Comparison of ENCODE assay signal across 17 cellular contexts in the genomic region with DNA sequence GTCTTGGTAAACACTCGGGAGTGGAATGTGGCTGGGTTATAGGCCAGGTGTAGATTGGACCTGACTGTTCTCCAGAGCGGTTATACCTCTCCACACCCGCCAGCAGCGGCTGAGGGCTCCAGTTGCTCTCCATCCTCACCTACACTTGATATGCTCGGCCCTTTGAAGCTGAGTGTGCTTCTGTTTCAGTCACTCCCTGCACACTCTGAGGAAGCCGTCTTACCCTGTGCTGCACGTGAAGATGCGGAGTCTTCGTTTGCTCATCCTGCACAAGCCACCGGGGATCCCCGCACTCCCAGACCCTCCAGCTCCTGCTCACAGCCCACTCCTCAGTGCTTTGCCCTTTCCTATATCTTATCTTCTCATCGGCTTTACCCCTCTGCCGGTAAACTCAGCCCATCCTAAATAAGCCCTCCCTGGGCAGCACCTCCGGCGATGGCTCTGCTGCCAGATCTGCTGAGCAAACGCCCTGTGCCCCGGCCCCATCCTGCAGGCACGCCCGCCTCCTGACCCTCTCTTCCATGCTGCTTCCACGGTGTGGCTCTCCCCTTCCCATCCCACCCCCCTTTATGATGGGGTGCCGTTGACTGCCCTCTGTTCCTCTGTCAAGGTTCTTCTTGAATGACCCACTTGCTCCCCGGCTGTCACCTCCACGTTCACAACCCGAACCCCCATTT. TPM values are rescaled to one million over a fixed set of nuclear protein-coding genes. Genes with fewer than 3 reads are reported as not detected.
DNase-seq lines count a peak whose midpoint lies in the region; ATAC-seq and TF ChIP-seq lines count a peak whose summit lies in the region.
"Had no signal": no experiment of that assay in that cellular context is flagged by ENCODE, and none has a peak within 500 bp of the region (broad histone marks: within the 10 kb centered on the region; RNA-seq: fewer than 3 reads in every experiment).

No MANE protein-coding gene starts in this region.

- intact Hi-C loops in colonic mucosa (cut with DNase I): no loop called here
- intact Hi-C loops in activated T-helper 2 cell treated with anti-CD3 and anti-CD28 coated beads, Interferon-gamma antibody, Interleukin-2, Interleukin-4, amounts not matched to agents 10 μg/mL and 5 μg/mL and 100 μg/mL, durations not matched to agents 14 hours and 24 hours and 36 hours (cut with micrococcal nuclease): no loop called here

- H3K9ac ChIP-seq in colonic mucosa (ENCODE audit: low read depth in 2 of 2, low read length in 2 of 2): no peak overlapping the region

- H3K9me2 ChIP-seq in GM23338 (ENCODE audit: insufficient read depth): no peaks in the 10 kb centered on the region

- TF ChIP-seq CTCF in GM23338 (conservative IDR thresholded peaks at IDR 0.05; ENCODE audit: low read depth in 2 of 2) (no peak), colonic mucosa (IDR thresholded peaks at IDR 0.05) (no peak)

- peak; percentile 55 for DNase-seq in activated CD8-positive, alpha-beta memory T cell treated with anti-CD3 and anti-CD28 coated beads for 24 hours
- DNase-seq in activated CD8-positive, alpha-beta memory T cell treated with anti-CD3 and anti-CD28 coated beads, Interleukin-2, amount 50 U/mL, for 4 hours: no peak
- DNase-seq in GM23338 (ENCODE audit: low spot score): no peak
- DNase-seq in colonic mucosa: peak; percentile 24
- DNase-seq in stimulated activated CD8-positive, alpha-beta memory T cell treated with anti-CD3 and anti-CD28 coated beads, Interleukin-4, amount 100 ng/mL, for 48 hours: peak; percentile 18
- DNase-seq in NCI-H1105 (lab: John Stamatoyannopoulos, UW): no peak
- no peak for DNase-seq in activated CD4-positive, alpha-beta T cell treated with anti-CD3 and anti-CD28 coated beads, Interleukin-2, amount 50 U/mL, for 1 hour
- DNase-seq in activated T-helper 2 cell treated with anti-CD3 and anti-CD28 coated beads, Interferon-gamma antibody, Interleukin-2, Interleukin-4, amounts not matched to agents 10 μg/mL and 5 μg/mL and 100 μg/mL, durations not matched to agents 14 hours and 24 hours and 36 hours (ENCODE audit: low spot score): no peak
- DNase-seq: activated CD8-positive, alpha-beta T cell treated with anti-CD3 and anti-CD28 coated beads, Interleukin-2, amount 10 ng/mL, durations not matched to agents 7 days and 5 days; activated gamma-delta T cell; aorta; COR-L47; kidney glomerular epithelial cell; MM.1S; NCI-H1930; stimulated activated CD4-positive, alpha-beta T cell treated with anti-CD3 and anti-CD28 coated beads, Interleukin-1b, Interleukin-23, amount 100 ng/mL, for 48 hours had no signal

- no peaks in the 10 kb centered on the region for H3K27me3 ChIP-seq in GM23338 (ENCODE audit: insufficient read depth)
- no peaks in the 10 kb centered on the region for H3K27me3 ChIP-seq in colonic mucosa
- H3K27me3 ChIP-seq: right lobe of liver had no signal

- no peak overlapping the region for H3K4me3 Mint-ChIP-seq in GM23338
- H3K4me3 Mint-ChIP-seq in activated T-helper 2 cell treated with anti-CD3 and anti-CD28 coated beads, Interferon-gamma antibody, Interleukin-2, Interleukin-4, amounts not matched to agents 10 μg/mL and 5 μg/mL and 100 μg/mL, durations not matched to agents 14 hours and 24 hours and 36 hours (ENCODE audit: low read depth): no peak overlapping the region
- H3K4me3 Mint-ChIP-seq: activated CD8-positive, alpha-beta T cell treated with anti-CD3 and anti-CD28 coated beads, Interleukin-2, amount 10 ng/mL, durations not matched to agents 7 days and 5 days had no signal

- H3K79me2 ChIP-seq in GM23338 (replicated peaks; ENCODE audit: insufficient read depth): no peaks in the 10 kb centered on the region

- H3K36me3 Mint-ChIP-seq in GM23338 (ENCODE audit: low read depth): 0 out of 3 replicates have a peak, but pooled peaks cover 4% of the 10 kb centered on the region
- H3K36me3 Mint-ChIP-seq in activated T-helper 2 cell treated with anti-CD3 and anti-CD28 coated beads, Interferon-gamma antibody, Interleukin-2, Interleukin-4, amounts not matched to agents 10 μg/mL and 5 μg/mL and 100 μg/mL, durations not matched to agents 14 hours and 24 hours and 36 hours (ENCODE audit: low read depth): no peaks in the 10 kb centered on the region

- H3K27ac ChIP-seq in GM23338 (ENCODE audit: low read depth) (no peak overlapping the region), colonic mucosa (no peak overlapping the region)
- H3K27ac ChIP-seq: right lobe of liver had no signal

- no peaks in the 10 kb centered on the region for H4K20me1 ChIP-seq in GM23338 (replicated peaks; ENCODE audit: insufficient read depth)

- H2AFZ ChIP-seq in GM23338: peak overlapping the region; percentile 32; the same call in 1 of the 2 replicates

- no peaks in the 10 kb centered on the region for H3K4me1 ChIP-seq in GM23338 (ENCODE audit: insufficient read depth)
- H3K4me1 ChIP-seq in colonic mucosa: peaks cover 7% of the 10 kb centered on the region

- H3K4me1 Mint-ChIP-seq in GM23338: peaks cover 5% of the 10 kb centered on the region; the same call in 2 of the 3 replicates
- H3K4me1 Mint-ChIP-seq in activated T-helper 2 cell treated with anti-CD3 and anti-CD28 coated beads, Interferon-gamma antibody, Interleukin-2, Interleukin-4, amounts not matched to agents 10 μg/mL and 5 μg/mL and 100 μg/mL, durations not matched to agents 14 hours and 24 hours and 36 hours (ENCODE audit: low read depth): peaks cover 6% of the 10 kb centered on the region

- no peaks in the 10 kb centered on the region for H3F3A ChIP-seq in GM23338 (replicated peaks; ENCODE audit: low read depth)

- no peaks in the 10 kb centered on the region for H3K36me3 ChIP-seq in GM23338 (ENCODE audit: insufficient read depth)
- no peaks in the 10 kb centered on the region for H3K36me3 ChIP-seq in colonic mucosa
- H3K36me3 ChIP-seq: right lobe of liver had no signal

- H3K27ac Mint-ChIP-seq in GM23338: no peak overlapping the region
- H3K27ac Mint-ChIP-seq in activated T-helper 2 cell treated with anti-CD3 and anti-CD28 coated beads, Interferon-gamma antibody, Interleukin-2, Interleukin-4, amounts not matched to agents 10 μg/mL and 5 μg/mL and 100 μg/mL, durations not matched to agents 14 hours and 24 hours and 36 hours: no peak overlapping the region
- H3K27ac Mint-ChIP-seq: activated CD8-positive, alpha-beta T cell treated with anti-CD3 and anti-CD28 coated beads, Interleukin-2, amount 10 ng/mL, durations not matched to agents 7 days and 5 days had no signal

- H3K4me3 ChIP-seq in GM23338 (no peak overlapping the region), colonic mucosa (no peak overlapping the region)
- H3K4me3 ChIP-seq: right lobe of liver had no signal

- no peak overlapping the region for H3K4me2 ChIP-seq in GM23338

- no peaks in the 10 kb centered on the region for H3K9me3 ChIP-seq in colonic mucosa
- H3K9me3 ChIP-seq: right lobe of liver had no signal

- H3K27me3 Mint-ChIP-seq in GM23338 (ENCODE audit: insufficient read depth, low read depth, poor library complexity): peaks cover 7% of the 10 kb centered on the region
- peaks cover 20% of the 10 kb centered on the region for H3K27me3 Mint-ChIP-seq in activated T-helper 2 cell treated with anti-CD3 and anti-CD28 coated beads, Interferon-gamma antibody, Interleukin-2, Interleukin-4, amounts not matched to agents 10 μg/mL and 5 μg/mL and 100 μg/mL, durations not matched to agents 14 hours and 24 hours and 36 hours (ENCODE audit: low read depth)

- peaks cover 8% of the 10 kb centered on the region; the same call in 2 of the 3 replicates for H3K9me3 Mint-ChIP-seq in GM23338
- no peaks in the 10 kb centered on the region for H3K9me3 Mint-ChIP-seq in activated T-helper 2 cell treated with anti-CD3 and anti-CD28 coated beads, Interferon-gamma antibody, Interleukin-2, Interleukin-4, amounts not matched to agents 10 μg/mL and 5 μg/mL and 100 μg/mL, durations not matched to agents 14 hours and 24 hours and 36 hours

- no peak for ATAC-seq in GM23338
- ATAC-seq: activated CD8-positive, alpha-beta T cell treated with anti-CD3 and anti-CD28 coated beads, Interleukin-2, amount 10 ng/mL, durations not matched to agents 7 days and 5 days had no signal

TF ChIP-seq in GM23338, 12 proteins besides CTCF, POLR2A, EP300 and RAD21 (continues in another document):
- TF ChIP-seq CREB1 (CRISPR knock-in tag; IDR thresholded peaks at IDR 0.05; ENCODE audit: low read depth): no peak
- TF ChIP-seq, protein P1, sequence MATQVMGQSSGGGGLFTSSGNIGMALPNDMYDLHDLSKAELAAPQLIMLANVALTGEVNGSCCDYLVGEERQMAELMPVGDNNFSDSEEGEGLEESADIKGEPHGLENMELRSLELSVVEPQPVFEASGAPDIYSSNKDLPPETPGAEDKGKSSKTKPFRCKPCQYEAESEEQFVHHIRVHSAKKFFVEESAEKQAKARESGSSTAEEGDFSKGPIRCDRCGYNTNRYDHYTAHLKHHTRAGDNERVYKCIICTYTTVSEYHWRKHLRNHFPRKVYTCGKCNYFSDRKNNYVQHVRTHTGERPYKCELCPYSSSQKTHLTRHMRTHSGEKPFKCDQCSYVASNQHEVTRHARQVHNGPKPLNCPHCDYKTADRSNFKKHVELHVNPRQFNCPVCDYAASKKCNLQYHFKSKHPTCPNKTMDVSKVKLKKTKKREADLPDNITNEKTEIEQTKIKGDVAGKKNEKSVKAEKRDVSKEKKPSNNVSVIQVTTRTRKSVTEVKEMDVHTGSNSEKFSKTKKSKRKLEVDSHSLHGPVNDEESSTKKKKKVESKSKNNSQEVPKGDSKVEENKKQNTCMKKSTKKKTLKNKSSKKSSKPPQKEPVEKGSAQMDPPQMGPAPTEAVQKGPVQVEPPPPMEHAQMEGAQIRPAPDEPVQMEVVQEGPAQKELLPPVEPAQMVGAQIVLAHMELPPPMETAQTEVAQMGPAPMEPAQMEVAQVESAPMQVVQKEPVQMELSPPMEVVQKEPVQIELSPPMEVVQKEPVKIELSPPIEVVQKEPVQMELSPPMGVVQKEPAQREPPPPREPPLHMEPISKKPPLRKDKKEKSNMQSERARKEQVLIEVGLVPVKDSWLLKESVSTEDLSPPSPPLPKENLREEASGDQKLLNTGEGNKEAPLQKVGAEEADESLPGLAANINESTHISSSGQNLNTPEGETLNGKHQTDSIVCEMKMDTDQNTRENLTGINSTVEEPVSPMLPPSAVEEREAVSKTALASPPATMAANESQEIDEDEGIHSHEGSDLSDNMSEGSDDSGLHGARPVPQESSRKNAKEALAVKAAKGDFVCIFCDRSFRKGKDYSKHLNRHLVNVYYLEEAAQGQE (IDR thresholded peaks at IDR 0.05; ENCODE audit: unreplicated experiment): no peak
- TF ChIP-seq STAT1 (IDR thresholded peaks at IDR 0.05; ENCODE audit: unreplicated experiment): no peak
- TF ChIP-seq ZNF331 (CRISPR knock-in tag; IDR thresholded peaks at IDR 0.05; ENCODE audit: low read depth): no peak

RNA-seq across cellular contexts. Expression of gene ODC1, which starts 47.3 kb away (rescaled TPM):
- 70.3 and 85.5 TPM in 2 replicates for total RNA-seq in GM23338 (2014; rRNA removed; shearing (Covaris generic))
- 23.3 and 24.2 TPM in 2 replicates for polyA plus RNA-seq in GM23338 (2016; fragmentation: Nextera tagmentation; extraction: Ambion mirVana)
- total RNA-seq in colonic mucosa: 100 to 1,000 TPM in 1 of 2 donors, 10 to 100 TPM in 1; 45.8 to 107 TPM
- 161 and 164 TPM in 2 replicates for total RNA-seq in activated T-helper 2 cell treated with anti-CD3 and anti-CD28 coated beads, Interferon-gamma antibody, Interleukin-2, Interleukin-4, amounts not matched to agents 10 μg/mL and 5 μg/mL and 100 μg/mL, durations not matched to agents 14 hours and 24 hours and 36 hours

Comparison
In these comparisons a context has a peak if more than half of its experiments do, and no peak if none do; other contexts are left out.
1. DNase-seq: peak in activated CD8-positive, alpha-beta memory T cell treated with anti-CD3 and anti-CD28 coated beads for 24 hours (single experiment), colonic mucosa (single experiment) and stimulated activated CD8-positive, alpha-beta memory T cell treated with anti-CD3 and anti-CD28 coated beads, Interleukin-4, amount 100 ng/mL, for 48 hours (single experiment); none in activated CD8-positive, alpha-beta memory T cell treated with anti-CD3 and anti-CD28 coated beads, Interleukin-2, amount 50 U/mL, for 4 hours (single experiment), GM23338 (single experiment), NCI-H1105 (single experiment), activated CD4-positive, alpha-beta T cell treated with anti-CD3 and anti-CD28 coated beads, Interleukin-2, amount 50 U/mL, for 1 hour (single experiment) and activated T-helper 2 cell treated with anti-CD3 and anti-CD28 coated beads, Interferon-gamma antibody, Interleukin-2, Interleukin-4, amounts not matched to agents 10 μg/mL and 5 μg/mL and 100 μg/mL, durations not matched to agents 14 hours and 24 hours and 36 hours (single experiment).